Comparison of ENCODE assay signal across 8 cellular contexts in genomic region chr11:126480410-126481302, GRCh38.
DNase-seq lines count a peak whose midpoint lies in the region; ATAC-seq and TF ChIP-seq lines count a peak whose summit lies in the region.

No MANE protein-coding gene starts in this region.

- H3K4me1 ChIP-seq in right atrium auricular region (peaks cover 0 to 8% of the 10 kb centered on the region in 2 donors), rectal smooth muscle tissue (ENCODE audit: control insufficient read depth, insufficient read depth, low read length) (peaks cover 8% of the 10 kb centered on the region), uterus (no peaks in the 10 kb centered on the region)

- peak; percentile 69 for DNase-seq in GM12864 (ENCODE audit: low read depth)
- peak; percentile 80 for DNase-seq in NCI-H1417 treated with DMSO at 0.1 percent for 48 hours (lab: John Stamatoyannopoulos, UW)
- DNase-seq in T-cell: peak; percentile 32 to 70 (median 58)
- DNase-seq in amygdala (lab: John Stamatoyannopoulos, UW): peak in 53 of 56 donors; percentile 21 to 87 (median 68)
- peak; percentile 94 for DNase-seq in right atrium auricular region (ENCODE audit: low spot score)
- peak; percentile 79 to 88 for DNase-seq in uterus

- intact Hi-C loops in uterus (cut with DNase I; ENCODE audit: low total_unique reads): loop anchor here (1.0 to 2.0 kb wide), 2 partner anchors 40 to 170 kb away; no protein-coding TSS in a partner anchor

- H3K36me3 ChIP-seq in right atrium auricular region: no peaks in the 10 kb centered on the region
- H3K36me3 ChIP-seq in rectal smooth muscle tissue (ENCODE audit: control insufficient read depth, insufficient read depth, low read length): no peaks in the 10 kb centered on the region
- H3K36me3 ChIP-seq in uterus: no peaks in the 10 kb centered on the region

- H3K9ac ChIP-seq in rectal smooth muscle tissue (ENCODE audit: low read length): peak overlapping the region; percentile 64

- H3K4me3 ChIP-seq in GM12864 (ENCODE audit: low read depth, low read length) (peak overlapping the region; percentile 12), right atrium auricular region (peak overlapping the region in 1 of 2 donors; percentile 18), rectal smooth muscle tissue (ENCODE audit: low read length) (peak overlapping the region; percentile 49), uterus (no peak overlapping the region)

- CTCF ChIA-PET in T-cell (lab: Charles Lee): interaction anchor here (0.6 to 4.7 kb wide), 33 partner anchors 9 to 1888 kb away, joined by 3 to 66 read pairs (median 4); partner anchors contain the start of gene DCPS (in 1 of the 2)

- no peaks in the 10 kb centered on the region for H3K9me3 Mint-ChIP-seq in T-cell

- H3K9me3 ChIP-seq in right atrium auricular region: no peaks in the 10 kb centered on the region
- no peaks in the 10 kb centered on the region for H3K9me3 ChIP-seq in uterus

- peak; percentile 74 for ATAC-seq in HG02759 (IDR thresholded peaks at IDR 0.05; ENCODE audit: unreplicated experiment)
- ATAC-seq in T-cell (replicated peaks in 1 of 4): peak; percentile 74 to 85 (median 78)

- H3K27me3 ChIP-seq in right atrium auricular region (no peaks in the 10 kb centered on the region), rectal smooth muscle tissue (ENCODE audit: control insufficient read depth, insufficient read depth, low read length) (peaks cover 2% of the 10 kb centered on the region), uterus (no peaks in the 10 kb centered on the region)

- no peaks in the 10 kb centered on the region for H3K27me3 Mint-ChIP-seq in T-cell

- POLR2A ChIA-PET in T-cell (lab: Charles Lee): no interaction called here

- peak overlapping the region; percentile 26 to 61 (median 50) for H3K4me3 Mint-ChIP-seq in T-cell

- TF ChIP-seq POLR2A in uterus (IDR thresholded peaks at IDR 0.05): no peak

- TF ChIP-seq CTCF in GM12864 (IDR thresholded peaks at IDR 0.05; ENCODE audit: low read depth, low read length, missing control alignments) (peak; percentile 90), right atrium auricular region (IDR thresholded peaks at IDR 0.05) (peak; percentile 95 to 96), uterus (IDR thresholded peaks at IDR 0.05) (peak; percentile 94 to 95 (median 94))

- peaks cover 13 to 22% (median 20%) of the 10 kb centered on the region in 3 donors for H3K4me1 Mint-ChIP-seq in T-cell

- H3K27ac ChIP-seq in right atrium auricular region (peak overlapping the region; percentile 53 to 59), rectal smooth muscle tissue (ENCODE audit: low read depth, low read length) (peak overlapping the region; percentile 75), uterus (peak overlapping the region; percentile 68 to 69)

- peak overlapping the region; percentile 60 to 71 for H3K27ac Mint-ChIP-seq in T-cell

- H3K36me3 Mint-ChIP-seq in T-cell: no peaks in the 10 kb centered on the region

Comparison
In these comparisons a context has a peak if more than half of its experiments do, and no peak if none do; other contexts are left out.
1. H3K4me3 ChIP-seq: peak in GM12864 (single experiment) and rectal smooth muscle tissue (single experiment); none in uterus (0 of 2).
2. Peak in every context shown above with its lines, with median percentiles within 50 percentile points of each other: DNase-seq, CTCF ChIP-seq and H3K27ac ChIP-seq.